21 cellular contexts compared by ENCODE assay signal in the genomic region with DNA sequence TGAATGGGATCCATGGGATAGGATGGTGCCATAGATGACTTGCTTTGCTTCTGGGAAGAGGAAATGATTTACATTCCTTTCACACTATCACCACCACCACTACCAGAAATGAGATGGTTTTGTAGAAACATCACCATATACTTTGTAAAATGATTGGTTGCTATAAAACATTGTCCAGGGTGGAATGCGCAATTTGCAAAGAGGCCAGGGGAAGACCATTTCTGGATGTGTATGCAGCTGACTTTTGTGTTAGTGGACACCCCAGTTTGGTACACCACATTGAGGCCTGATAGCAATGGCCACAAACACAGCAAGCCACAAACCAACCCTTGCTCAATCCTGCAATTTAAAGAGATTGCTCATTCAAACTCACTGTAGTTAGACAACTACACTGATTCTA. TPM values are rescaled to one million over a fixed set of nuclear protein-coding genes. Genes with fewer than 3 reads are reported as not detected.
DNase-seq lines count a peak whose midpoint lies in the region; ATAC-seq and TF ChIP-seq lines count a peak whose summit lies in the region.
"Had no signal": no experiment of that assay in that cellular context is flagged by ENCODE, and none has a peak within 500 bp of the region (broad histone marks: within the 10 kb centered on the region; RNA-seq: fewer than 3 reads in every experiment).

No MANE protein-coding gene starts in this region.

- H3K4me3 Mint-ChIP-seq in Calu3 (ENCODE audit: low read depth, unreplicated experiment) = no peak overlapping the region
- H3K4me3 Mint-ChIP-seq: activated B cell treated with CpG ODN at 0.5 μM for 24 hours; stimulated activated memory B cell treated with anti-CD40 and anti-IgM and Interleukin-4, amounts not matched to agents 10 μg/mL and 1 μg/mL and 100 μg/mL, for 72 hours; T-cell had no signal

- no peaks in the 10 kb centered on the region for H3K36me3 Mint-ChIP-seq in Calu3 (ENCODE audit: insufficient read depth, unreplicated experiment)
- H3K36me3 Mint-ChIP-seq: stimulated activated memory B cell treated with anti-CD40 and anti-IgM and Interleukin-4, amounts not matched to agents 10 μg/mL and 1 μg/mL and 100 μg/mL, for 72 hours; T-cell had no signal

- no peak for ATAC-seq in GM21786 (IDR thresholded peaks at IDR 0.05; ENCODE audit: unreplicated experiment)
- ATAC-seq: stimulated activated memory B cell treated with anti-CD40 and anti-IgM and Interleukin-4, amounts not matched to agents 10 μg/mL and 1 μg/mL and 100 μg/mL, for 72 hours; T-cell had no signal

- POLR2A ChIA-PET in AG04449 (lab: Yijun Ruan, JAX) = interaction anchor here (1.0 kb wide), 2 partner anchors 56 to 58 kb away, joined by 3 to 4 read pairs; a partner anchor contains a TSS

- no peaks in the 10 kb centered on the region for H3K4me1 Mint-ChIP-seq in Calu3 (ENCODE audit: low read depth, unreplicated experiment)
- H3K4me1 Mint-ChIP-seq: activated B cell treated with CpG ODN at 0.5 μM for 24 hours, T-cell had no signal

- H3K27me3 Mint-ChIP-seq in Calu3 (ENCODE audit: unreplicated experiment) = peaks cover 90% of the 10 kb centered on the region

- H3K4me1 ChIP-seq in adipocyte (ENCODE audit: control insufficient read depth, insufficient read depth, low read length) = peaks cover 53% of the 10 kb centered on the region
- H3K4me1 ChIP-seq: transverse colon had no signal

- intact Hi-C loops in Calu3 (cut with micrococcal nuclease; ENCODE audit: unreplicated experiment) = no loop called here

- H3K9ac ChIP-seq in adipocyte (ENCODE audit: low read length) = no peak overlapping the region
- H3K9ac ChIP-seq: BLaER1 treated with 17β-estradiol and CSF1 and Interleukin-3, amounts not matched to agents 10 nM and 100 nM had no signal

- DNase-seq in AG04449 (ENCODE audit: low read depth, low spot score) = peak; percentile 100
- peak; percentile 89 for DNase-seq in H4 (ENCODE audit: low spot score)
- DNase-seq in adipocyte (ENCODE audit: low read depth) = peak; percentile 15
- DNase-seq in glomerular visceral epithelial cell (ENCODE audit: extremely low spot score) = peak; percentile 87
- no peak for DNase-seq in NCI-H748 (lab: John Stamatoyannopoulos, UW; ENCODE audit: unreplicated experiment)
- no peak for DNase-seq in stimulated activated CD8-positive, alpha-beta memory T cell treated with anti-CD3 and anti-CD28 coated beads, Interleukin-4, amount 100 ng/mL, for 48 hours
- DNase-seq in Calu3 = no peak
- DNase-seq: activated B cell treated with CpG ODN at 0.5 μM for 24 hours; activated gamma-delta T cell treated with Interleukin-2 at 50 U/mL for 16 hours; effector memory CD4-positive, alpha-beta T cell; midbrain; NCI-H2029; NCI-H69; ovary; T-cell; transverse colon had no signal

- CTCF ChIA-PET in AG04449 (lab: Yijun Ruan, JAX) (interaction anchor here (0.9 to 16.9 kb wide), 4 partner anchors 11 to 142 kb away, joined by 3 to 152 read pairs (median 15); no protein-coding TSS in a partner anchor), Calu3 (lab: Charles Lee) (no interaction called here)

- H3K4me3 ChIP-seq in AG04449 (ENCODE audit: low read depth, low read length) (no peak overlapping the region), adipocyte (ENCODE audit: low read length) (peak overlapping the region; percentile 28)
- H3K4me3 ChIP-seq: BLaER1 treated with 17β-estradiol and CSF1 and Interleukin-3, amounts not matched to agents 10 nM and 100 nM; cardiac muscle cell; ovary; skin epidermis; transverse colon had no signal

- H3K9me3 ChIP-seq in adipocyte (ENCODE audit: control insufficient read depth, low read length) = no peaks in the 10 kb centered on the region
- H3K9me3 ChIP-seq: ovary, transverse colon had no signal

- no peak for TF ChIP-seq CTCF in AG04449 (IDR thresholded peaks at IDR 0.05; ENCODE audit: insufficient read depth, low read length, missing control alignments)
- TF ChIP-seq CTCF in Calu3 (IDR thresholded peaks at IDR 0.05; ENCODE audit: unreplicated experiment) = no peak

- H3K27ac Mint-ChIP-seq in Calu3 (ENCODE audit: unreplicated experiment) = no peak overlapping the region
- H3K27ac Mint-ChIP-seq: activated B cell treated with CpG ODN at 0.5 μM for 24 hours; stimulated activated memory B cell treated with anti-CD40 and anti-IgM and Interleukin-4, amounts not matched to agents 10 μg/mL and 1 μg/mL and 100 μg/mL, for 72 hours; T-cell had no signal

- H3K36me3 ChIP-seq in adipocyte (ENCODE audit: control insufficient read depth, insufficient read depth, low read length, severe bottlenecking) = no peaks in the 10 kb centered on the region
- H3K36me3 ChIP-seq: BLaER1 treated with 17β-estradiol and CSF1 and Interleukin-3, amounts not matched to agents 10 nM and 100 nM; cardiac muscle cell; ovary; transverse colon had no signal

- H3K27me3 ChIP-seq in adipocyte (replicated peaks; ENCODE audit: control insufficient read depth, insufficient read depth, low read length) = no peaks in the 10 kb centered on the region
- H3K27me3 ChIP-seq: BLaER1 treated with 17β-estradiol and CSF1 and Interleukin-3, amounts not matched to agents 10 nM and 100 nM; cardiac muscle cell; ovary; transverse colon had no signal

- BruUV-seq in Calu3 (replicated peaks; lab: Mats Ljungman, UMichigan) = no TSS peak

- H3K9me3 Mint-ChIP-seq in Calu3 (ENCODE audit: low read depth, unreplicated experiment) = no peaks in the 10 kb centered on the region
- H3K9me3 Mint-ChIP-seq: activated B cell treated with CpG ODN at 0.5 μM for 24 hours; stimulated activated memory B cell treated with anti-CD40 and anti-IgM and Interleukin-4, amounts not matched to agents 10 μg/mL and 1 μg/mL and 100 μg/mL, for 72 hours; T-cell had no signal

RNA-seq across cellular contexts. Expression of a gene that starts 56.7 kb away (rescaled TPM):
- 254 and 283 TPM in 2 replicates for total RNA-seq in H4 (2014; rRNA removed; shearing (Covaris generic))
- total RNA-seq in Calu3 (2022) = 163 and 186 TPM in 2 replicates

Comparison
In these comparisons a context has a peak if more than half of its experiments do, and no peak if none do; other contexts are left out.
1. DNase-seq: peak in AG04449 (single experiment), H4 (single experiment), adipocyte (single experiment) and glomerular visceral epithelial cell (single experiment); none in NCI-H748 (single experiment), stimulated activated CD8-positive, alpha-beta memory T cell treated with anti-CD3 and anti-CD28 coated beads, Interleukin-4, amount 100 ng/mL, for 48 hours (single experiment) and Calu3 (single experiment).